38 cellular contexts compared by ENCODE assay signal in the genomic region with DNA sequence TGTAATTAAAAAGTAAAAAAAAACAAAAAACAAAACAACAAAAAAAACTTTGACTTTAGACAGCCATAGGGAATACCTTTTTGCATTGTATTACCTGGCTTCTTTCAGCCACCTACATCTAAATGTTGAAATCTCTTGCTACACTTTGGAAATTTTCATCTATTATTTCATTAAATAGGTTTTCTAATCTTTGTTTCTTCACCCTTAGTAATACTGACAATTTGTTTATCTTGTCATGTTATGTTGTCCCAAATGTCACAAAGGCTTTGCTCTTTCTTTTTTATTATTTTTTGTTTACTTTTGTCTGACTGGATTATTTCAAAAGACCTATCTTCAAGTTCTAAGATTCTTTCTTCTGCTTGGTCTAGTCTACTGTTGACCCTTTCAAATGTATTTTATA. TPM values are rescaled to one million over a fixed set of nuclear protein-coding genes. Genes with fewer than 3 reads are reported as not detected.
"Had no signal": no experiment of that assay in that cellular context is flagged by ENCODE, and none has a peak within 500 bp of the region (broad histone marks: within the 10 kb centered on the region; RNA-seq: fewer than 3 reads in every experiment).

No MANE protein-coding gene starts in this region.

- H3K4me2 ChIP-seq: KMS-11 had no signal

- DNase-seq: Karpas-422, Kasumi-1, MG63, MM.1S, MV-4-11, NCI-H1048, NCI-H1092, NCI-H1092 treated with DMSO at 0.1 percent for 48 hours, NCI-H1105, NCI-H1417, NCI-H1417 treated with DMSO at 0.1 percent for 48 hours, NCI-H1436, NCI-H1436 treated with DMSO at 0.1 percent for 48 hours, NCI-H146, NCI-H1694, NCI-H1694 treated with DMSO at 0.1 percent for 48 hours, NCI-H187, NCI-H187 treated with DMSO at 0.1 percent for 48 hours, NCI-H1930, NCI-H2029, NCI-H2029 treated with DMSO at 0.1 percent for 48 hours, NCI-H2081, NCI-H2081 treated with DMSO at 0.1 percent for 48 hours, NCI-H2107, NCI-H2171, NCI-H2171 treated with DMSO at 0.1 percent for 48 hours, NCI-H2227 treated with DMSO at 0.1 percent for 48 hours, NCI-H226, NCI-H345, NCI-H446, NCI-H446 treated with DMSO at 0.1 percent for 48 hours, NCI-H510A, NCI-H510A treated with DMSO at 0.1 percent for 48 hours had no signal

- H3K27ac ChIP-seq: KMS-11 had no signal

- H3K4me3 ChIP-seq: MG63 had no signal

- H3K9ac ChIP-seq: KMS-11 had no signal

- H3K27me3 ChIP-seq: MG63 had no signal

- H3K36me3 ChIP-seq: MG63 had no signal

RNA-seq across cellular contexts. Expression of gene PF4, which starts 7.5 kb away (rescaled TPM):
- total RNA-seq: LHCN-M2, M059J, MCF 10A, NCI-H460 had no signal

RNA-seq across cellular contexts. Expression of gene PPBP, which starts 13.6 kb away (rescaled TPM):
- total RNA-seq: LHCN-M2, M059J, MCF 10A, NCI-H460 had no signal

RNA-seq across cellular contexts. Expression of gene CXCL5, which starts 24.1 kb away (rescaled TPM):
- total RNA-seq: LHCN-M2 had no signal
